ENCODE assay signal across 14 cellular contexts in genomic region chr18:36035253-36035652, GRCh38. TPM values are rescaled to one million over a fixed set of nuclear protein-coding genes. Genes with fewer than 3 reads are reported as not detected.
DNase-seq lines count a peak whose midpoint lies in the region; ATAC-seq and TF ChIP-seq lines count a peak whose summit lies in the region.
"Had no signal": no experiment of that assay in that cellular context is flagged by ENCODE, and none has a peak within 500 bp of the region (broad histone marks: within the 10 kb centered on the region; RNA-seq: fewer than 3 reads in every experiment).

No MANE protein-coding gene starts in this region.

- no peaks in the 10 kb centered on the region for H3K27me3 ChIP-seq in CD4-positive, alpha-beta T cell (ENCODE audit: control insufficient read depth, insufficient read depth, low read length)
- H3K27me3 ChIP-seq: uterus had no signal

- POLR2A ChIA-PET in CD4-positive, alpha-beta T cell (lab: Charles Lee) = no interaction called here

- H3K9me3 Mint-ChIP-seq in CD4-positive, alpha-beta T cell = peaks cover 2% of the 10 kb centered on the region
- H3K9me3 Mint-ChIP-seq in HFFc6 (peaks cover 23% of the 10 kb centered on the region), Calu3 (ENCODE audit: low read depth, unreplicated experiment) (peaks cover 8% of the 10 kb centered on the region)

- intact Hi-C loops in CD4-positive, alpha-beta T cell (cut with DNase I, micrococcal nuclease) = no loop called here
- intact Hi-C loops in Calu3 (cut with micrococcal nuclease; ENCODE audit: unreplicated experiment) = no loop called here

- peaks cover 62% of the 10 kb centered on the region for H3K4me1 Mint-ChIP-seq in CD4-positive, alpha-beta T cell (ENCODE audit: low read depth)
- H3K4me1 Mint-ChIP-seq in HFFc6 (ENCODE audit: low read depth) = peaks cover 24% of the 10 kb centered on the region
- H3K4me1 Mint-ChIP-seq in Calu3 (ENCODE audit: low read depth, unreplicated experiment) = peaks cover 25% of the 10 kb centered on the region

- no peak for DNase-seq in CD4-positive, alpha-beta T cell
- DNase-seq in HFFc6 = peak; percentile 19
- peak; percentile 96 for DNase-seq in NCI-H345 treated with DMSO at 0.1 percent for 48 hours (lab: John Stamatoyannopoulos, UW; ENCODE audit: unreplicated experiment)
- DNase-seq in dermis blood vessel endothelial cell = peak; percentile 86
- no peak for DNase-seq in inferior parietal cortex (ENCODE audit: extremely low spot score)
- no peak for DNase-seq in Calu3
- DNase-seq: activated CD4-positive, CD25-positive, alpha-beta regulatory T cell treated with anti-CD3 and anti-CD28 coated beads, Interleukin-2, amount 50 U/mL, for 72 hours; hippocampal formation; uterus had no signal

- no peak overlapping the region for H3K4me3 Mint-ChIP-seq in CD4-positive, alpha-beta T cell
- peak overlapping the region; percentile 53 for H3K4me3 Mint-ChIP-seq in HFFc6
- no peak overlapping the region for H3K4me3 Mint-ChIP-seq in Calu3 (ENCODE audit: low read depth, unreplicated experiment)
- H3K4me3 Mint-ChIP-seq: brain had no signal

- ATAC-seq in CD4-positive, alpha-beta T cell (ENCODE audit: poor library complexity) = no peak
- ATAC-seq in GM18867 (IDR thresholded peaks at IDR 0.05; ENCODE audit: unreplicated experiment) = no peak
- no peak for ATAC-seq in GM21737 (IDR thresholded peaks at IDR 0.05; ENCODE audit: unreplicated experiment)
- ATAC-seq: HCT116, Right ventricle myocardium inferior had no signal

- no peak for TF ChIP-seq CTCF in CD4-positive, alpha-beta T cell (IDR thresholded peaks at IDR 0.05)
- TF ChIP-seq CTCF in HFFc6 (IDR thresholded peaks at IDR 0.05) = no peak
- TF ChIP-seq CTCF in Calu3 (IDR thresholded peaks at IDR 0.05; ENCODE audit: unreplicated experiment) = no peak

- no peak overlapping the region for H3K27ac ChIP-seq in CD4-positive, alpha-beta T cell (ENCODE audit: low read depth, low read length)
- H3K27ac ChIP-seq: uterus had no signal

- no TSS peak for BruUV-seq in Calu3 (replicated peaks; lab: Mats Ljungman, UMichigan)

- peaks cover 11% of the 10 kb centered on the region for H3K9me3 ChIP-seq in CD4-positive, alpha-beta T cell (ENCODE audit: control insufficient read depth, low read length)
- H3K9me3 ChIP-seq: uterus had no signal

- CTCF ChIA-PET in CD4-positive, alpha-beta T cell (lab: Charles Lee) = no interaction called here
- CTCF ChIA-PET in Calu3 (lab: Charles Lee) = no interaction called here

- H3K27me3 Mint-ChIP-seq in CD4-positive, alpha-beta T cell = no peaks in the 10 kb centered on the region
- H3K27me3 Mint-ChIP-seq in HFFc6 (ENCODE audit: insufficient read depth) (no peaks in the 10 kb centered on the region; the same call in 1 of the 2 replicates), Calu3 (ENCODE audit: unreplicated experiment) (no peaks in the 10 kb centered on the region)
- H3K27me3 Mint-ChIP-seq: brain had no signal

- H3K36me3 Mint-ChIP-seq in CD4-positive, alpha-beta T cell (ENCODE audit: low read depth) = peaks cover 76% of the 10 kb centered on the region
- H3K36me3 Mint-ChIP-seq in HFFc6 (ENCODE audit: low read depth) (peaks cover 38% of the 10 kb centered on the region), Calu3 (ENCODE audit: insufficient read depth, unreplicated experiment) (peaks cover 6% of the 10 kb centered on the region)

- peak overlapping the region; percentile 38 for H3K27ac Mint-ChIP-seq in CD4-positive, alpha-beta T cell
- H3K27ac Mint-ChIP-seq in HFFc6 (peak overlapping the region; percentile 39), Calu3 (ENCODE audit: unreplicated experiment) (no peak overlapping the region)

RNA-seq across cellular contexts. Expression of gene RPRD1A, which starts 32.1 kb away (rescaled TPM):
- total RNA-seq in CD4-positive, alpha-beta T cell = 10 to 100 TPM; 21.8 to 25.1 TPM
- 10 to 100 TPM; 44.6 to 55.1 (median 46.1) TPM for total RNA-seq in HFFc6 (2021; fragmentation: NEBNext Ultra II Directional; extraction: Animal tissue kit (Norgen Biotek cat#: 25700))
- total RNA-seq in dermis blood vessel endothelial cell (51.7 and 58.4 TPM in 2 replicates), Calu3 (2022) (68.8 and 72.6 TPM in 2 replicates)

Comparison
In these comparisons a context has a peak if more than half of its experiments do, and no peak if none do; other contexts are left out.
1. DNase-seq: peak in HFFc6 (single experiment), NCI-H345 treated with DMSO at 0.1 percent for 48 hours (single experiment) and dermis blood vessel endothelial cell (single experiment); none in CD4-positive, alpha-beta T cell (0 of 10), inferior parietal cortex (single experiment) and Calu3 (single experiment).